Comparison of ENCODE assay signal across 8 cellular contexts in genomic region chr17:80082403-80083135, GRCh38. TPM values are rescaled to one million over a fixed set of nuclear protein-coding genes. Genes with fewer than 3 reads are reported as not detected.
A peak's percentile ranks its signal among the peaks of the same experiment; 100 is the strongest.
DNase-seq lines count a peak whose midpoint lies in the region; ATAC-seq, FAIRE-seq and TF ChIP-seq lines count a peak whose summit lies in the region.

No MANE protein-coding gene starts in this region.

- 0 out of 2 replicates have a peak, but pooled peaks cover 2% of the 10 kb centered on the region for H4K20me1 ChIP-seq in GM12878 (ENCODE audit: control insufficient read depth, insufficient read depth)

- H3K9ac ChIP-seq in GM12878 (ENCODE audit: control insufficient read depth, insufficient read depth, low read length): no peak overlapping the region

- H3K27ac ChIP-seq in GM12878 (ENCODE audit: control insufficient read depth, insufficient read depth): no peak overlapping the region

- intact Hi-C loops in GM12878 (cut with micrococcal nuclease; ENCODE audit: unreplicated experiment): no loop called here

- no peak overlapping the region for H3K4me2 ChIP-seq in GM12878 (ENCODE audit: control insufficient read depth, insufficient read depth)

- H3K36me3 ChIP-seq in GM12878 (ENCODE audit: control insufficient read depth in 2 of 2, insufficient read depth in 2 of 2, low read length in 1 of 2): no peaks in the 10 kb centered on the region

- no peak overlapping the region for H3K4me3 ChIP-seq in GM12878

- DNase-seq in NCI-H2081 (lab: John Stamatoyannopoulos, UW) (peak; percentile 85 to 88), T1000 (lab: John Stamatoyannopoulos, UW) (peak; percentile 32), GM12878 (ENCODE audit: low read depth, low spot score) (no peak), iPS-NIHi11 (ENCODE audit: low spot score) (peak; percentile 89)
- peak; percentile 42 to 65 (median 50) for DNase-seq in stimulated activated CD4-positive, alpha-beta T cell treated with anti-CD3 and anti-CD28 coated beads, Interleukin-12 subunit alpha, Interleukin-12 subunit beta, amount 100 ng/mL, for 48 hours (ENCODE audit: low read depth in 2 of 3, low spot score in 1 of 3)

- SMC1A ChIA-PET in GM12878 (lab: Charles Lee; ENCODE audit: uncharacterized antibody, unreplicated experiment): no interaction called here

- RAD21 ChIA-PET in GM12878 (lab: Charles Lee; ENCODE audit: unreplicated experiment): interaction anchor here (1.6 kb wide), 1 partner anchor 113 kb away, joined by 3 read pairs; no protein-coding TSS in a partner anchor

- H3K27me3 ChIP-seq in GM12878 (replicated peaks in 1 of 2; ENCODE audit: control insufficient read depth in 2 of 2, insufficient read depth in 2 of 2, low read length in 1 of 2): no peaks in the 10 kb centered on the region; a peak in 1 of 4 replicates

- WGBS in GM12878 (ENCODE audit: insufficient coverage, insufficient replicate concordance, low lambda C conversion rate, missing lambda C conversion rate): 20% methylated on average over 20 of the region's 20 CpGs

- H3K4me1 ChIP-seq in GM12878 (ENCODE audit: control insufficient read depth, insufficient read depth, low read length): no peaks in the 10 kb centered on the region

- TF ChIP-seq EP300 in GM12878 (IDR thresholded peaks at IDR 0.05; ENCODE audit: borderline replicate concordance in 1 of 2, control insufficient read depth in 1 of 2, low read depth in 2 of 2, low read length in 2 of 2): no peak

- no peak for TF ChIP-seq POLR2A in GM12878 (IDR thresholded peaks at IDR 0.05; ENCODE audit: low read depth, low read length)

- TF ChIP-seq CTCF in GM12874 (IDR thresholded peaks at IDR 0.05; ENCODE audit: insufficient read depth, low read depth, low read length) (peak; percentile 78), GM12878 (IDR thresholded peaks at IDR 0.05 in 2 of 3, conservative IDR thresholded peaks at IDR 0.05 in 1 of 3; ENCODE audit: control insufficient read depth in 2 of 3, extremely low read depth in 1 of 3, insufficient read depth in 1 of 3, low read depth in 3 of 3, low read length in 3 of 3) (peak; percentile 62 to 83 (median 66))

- no peaks in the 10 kb centered on the region for H3K79me2 ChIP-seq in GM12878 (ENCODE audit: control insufficient read depth, insufficient read depth, low read length)

- no peak overlapping the region for H2AFZ ChIP-seq in GM12878 (ENCODE audit: control insufficient read depth, low read depth, low read length)

- TF ChIP-seq RAD21 in GM12878 (IDR thresholded peaks at IDR 0.05; ENCODE audit: insufficient read depth, low read depth, low read length): peak; percentile 71

- BruUV-seq in GM12878 (replicated peaks; lab: Mats Ljungman, UMichigan): no TSS peak

- POLR2A ChIA-PET in GM12878 (lab: Charles Lee): no interaction called here

- peak; percentile 52 for FAIRE-seq in GM12878 (lab: Jason Lieb, UNC)

- in situ Hi-C loops in GM12878 (cut with MboI): no loop called here

- peak; percentile 63 for ATAC-seq in GM12878
- no peak for ATAC-seq in HG03565 (IDR thresholded peaks at IDR 0.05; ENCODE audit: unreplicated experiment)
- no peak for ATAC-seq in GM21526 (IDR thresholded peaks at IDR 0.05; ENCODE audit: low FRiP score, unreplicated experiment)

- no peaks in the 10 kb centered on the region for H3K9me3 ChIP-seq in GM12878 (replicated peaks; ENCODE audit: control insufficient read depth, insufficient read depth, low read length)

- CTCF ChIA-PET in GM12878 (lab: Yijun Ruan, JAX): interaction anchor here (0.6 to 3.1 kb wide), 8 partner anchors 11 to 73 kb away, joined by 3 to 9 read pairs (median 3); partner anchors contain the start of gene GAA

TF ChIP-seq in GM12878, 131 proteins besides CTCF, POLR2A, EP300 and RAD21:
- TF ChIP-seq SMC3 (IDR thresholded peaks at IDR 0.05; ENCODE audit: borderline replicate concordance, low read length): peak; percentile 40
- no peak for TF ChIP-seq MYC (IDR thresholded peaks at IDR 0.05; ENCODE audit: insufficient read depth, insufficient read length, insufficient replicate concordance, low read length, severe bottlenecking)

RNA-seq across cellular contexts. Expression of gene GAA, which starts 18.8 kb away (rescaled TPM):
- 37.3 and 39.7 TPM in 2 replicates for total RNA-seq in GM12878 (2013; cell fraction: nucleolus; rRNA removed)
- total RNA-seq in GM12878 (2014; rRNA removed) (5.6 and 6.5 TPM in 2 replicates), GM12878 (2014; rRNA removed; fragmentation: Illumina TruSeq; extraction: Trizol) (1.4 and 2.5 TPM in 2 replicates), GM12878 (2021) (10.5 and 11.2 TPM in 2 replicates)
- polyA plus RNA-seq in GM12878 (2011; ENCODE audit: low read depth): 2.4 TPM
- polyA plus RNA-seq in GM12878 (2011; rRNA removed) (0.53 and 0.81 TPM in 2 replicates), GM12878 (2014; fragmentation: Illumina TruSeq; extraction: Trizol) (0.71 and 1.7 TPM in 2 replicates), GM12878 (2014; fragmentation: Nextera tagmentation; extraction: Ambion mirVana) (under 1 TPM; 0.18 to 0.40 TPM), GM12878 (2014; rRNA removed) (7.8 and 9.1 TPM in 2 replicates), GM12878 (2016; fragmentation: Nextera tagmentation; extraction: Ambion mirVana) (1 to 10 TPM; 7.3 to 8.3 TPM)
- polyA plus RNA-seq in GM12878 (2011; cell fraction: cytosol; rRNA removed): 1.5 TPM in 2 replicates
- 11.8 and 15.6 TPM in 2 replicates for polyA plus RNA-seq in GM12878 (2011; cell fraction: nucleus; rRNA removed)
- polyA plus RNA-seq in GM12878 (2012): 7.0 and 7.3 TPM in 2 replicates
- 0.44 and 0.93 TPM in 2 replicates for polyA minus RNA-seq in GM12878 (2011; rRNA and poly(A)+ RNA removed)
- 1.3 and 2.1 TPM in 2 replicates for polyA minus RNA-seq in GM12878 (2011; cell fraction: cytosol; rRNA and poly(A)+ RNA removed)
- 4.4 and 4.7 TPM in 2 replicates for polyA minus RNA-seq in GM12878 (2011; cell fraction: nucleus; rRNA and poly(A)+ RNA removed)

RNA-seq across cellular contexts. Expression of gene CCDC40, which starts 46.1 kb away (rescaled TPM):
- not detected in 2 replicates for total RNA-seq in GM12878 (2013; cell fraction: nucleolus; rRNA removed)
- total RNA-seq in GM12878 (2014; rRNA removed) (0.06 TPM in 1 of 2 replicates, not detected in the other), GM12878 (2014; rRNA removed; fragmentation: Illumina TruSeq; extraction: Trizol) (not detected in 2 replicates), GM12878 (2021) (not detected in 2 replicates)
- not detected for polyA plus RNA-seq in GM12878 (2011; ENCODE audit: low read depth)
- polyA plus RNA-seq in GM12878 (2011; rRNA removed) (0.10 TPM in 1 of 2 replicates, not detected in the other), GM12878 (2014; fragmentation: Illumina TruSeq; extraction: Trizol) (not detected in 2 replicates), GM12878 (2014; fragmentation: Nextera tagmentation; extraction: Ambion mirVana) (not detected), GM12878 (2014; rRNA removed) (not detected in 2 replicates), GM12878 (2016; fragmentation: Nextera tagmentation; extraction: Ambion mirVana) (not detected)
- 0.19 TPM in 1 of 2 replicates, not detected in the other for polyA plus RNA-seq in GM12878 (2011; cell fraction: cytosol; rRNA removed)
- polyA plus RNA-seq in GM12878 (2011; cell fraction: nucleus; rRNA removed): 0.36 and 0.47 TPM in 2 replicates
- polyA plus RNA-seq in GM12878 (2012): not detected in 2 replicates
- polyA minus RNA-seq in GM12878 (2011; rRNA and poly(A)+ RNA removed): not detected in 2 replicates
- polyA minus RNA-seq in GM12878 (2011; cell fraction: cytosol; rRNA and poly(A)+ RNA removed): not detected in 2 replicates
- not detected in 2 replicates for polyA minus RNA-seq in GM12878 (2011; cell fraction: nucleus; rRNA and poly(A)+ RNA removed)

RNA-seq across cellular contexts. Expression of gene TBC1D16, which starts 46.9 kb away (rescaled TPM):
- 0.25 and 0.32 TPM in 2 replicates for total RNA-seq in GM12878 (2013; cell fraction: nucleolus; rRNA removed)
- 0.05 and 0.06 TPM in 2 replicates for total RNA-seq in GM12878 (2014; rRNA removed)
- total RNA-seq in GM12878 (2014; rRNA removed; fragmentation: Illumina TruSeq; extraction: Trizol): 0.04 TPM in 1 of 2 replicates, not detected in the other
- 0.10 and 0.13 TPM in 2 replicates for total RNA-seq in GM12878 (2021)
- polyA plus RNA-seq in GM12878 (2011; ENCODE audit: low read depth): 0.09 TPM
- polyA plus RNA-seq in GM12878 (2011; rRNA removed): 0.06 and 0.11 TPM in 2 replicates
- polyA plus RNA-seq in GM12878 (2011; cell fraction: cytosol; rRNA removed): 0.03 and 0.17 TPM in 2 replicates
- 0.15 and 0.21 TPM in 2 replicates for polyA plus RNA-seq in GM12878 (2011; cell fraction: nucleus; rRNA removed)
- 0.09 and 0.13 TPM in 2 replicates for polyA plus RNA-seq in GM12878 (2012)
- polyA plus RNA-seq in GM12878 (2014; fragmentation: Illumina TruSeq; extraction: Trizol): not detected in 2 replicates
- not detected for polyA plus RNA-seq in GM12878 (2014; fragmentation: Nextera tagmentation; extraction: Ambion mirVana)
- polyA plus RNA-seq in GM12878 (2014; rRNA removed): 0.01 TPM in 2 replicates
- polyA plus RNA-seq in GM12878 (2016; fragmentation: Nextera tagmentation; extraction: Ambion mirVana): under 1 TPM; 0.05 to 0.13 TPM
- polyA minus RNA-seq in GM12878 (2011; rRNA and poly(A)+ RNA removed): 0.15 and 0.37 TPM in 2 replicates
- polyA minus RNA-seq in GM12878 (2011; cell fraction: cytosol; rRNA and poly(A)+ RNA removed): 0.21 TPM in 1 of 2 replicates, not detected in the other
- 0.12 and 0.19 TPM in 2 replicates for polyA minus RNA-seq in GM12878 (2011; cell fraction: nucleus; rRNA and poly(A)+ RNA removed)
